In genomic region chr15:67232591-67232990, GRCh38 we compare ENCODE assay signal across 24 cellular contexts.
"Had no signal": no experiment of that assay in that cellular context is flagged by ENCODE, and none has a peak within 500 bp of the region (broad histone marks: within the 10 kb centered on the region; RNA-seq: fewer than 3 reads in every experiment).

No MANE protein-coding gene starts in this region.

- ATAC-seq: activated T-helper 17 cell treated with anti-CD3 and anti-CD28 coated beads, Interleukin-2, amount 50 U/mL, for 72 hours had no signal

- H3K27me3 ChIP-seq: Peyer's patch, SJSA1 had no signal

- H3K9me3 ChIP-seq: Peyer's patch, SJSA1 had no signal

- H3K4me3 Mint-ChIP-seq: activated CD4-positive, alpha-beta memory T cell treated with anti-CD3 and anti-CD28 coated beads, Interleukin-2, amount 10 ng/mL, durations not matched to agents 7 days and 5 days; activated CD4-positive, alpha-beta T cell treated with anti-CD3 and anti-CD28 coated beads, Interleukin-2, amount 10 ng/mL, durations not matched to agents 7 days and 5 days; activated naive CD4-positive, alpha-beta T cell treated with anti-CD3 and anti-CD28 coated beads for 36 hours; activated naive CD8-positive, alpha-beta T cell; activated T-helper 17 cell treated with anti-CD3 and anti-CD28 coated beads, Interleukin-2, amount 50 U/mL, for 72 hours; T-helper 1 cell treated with Interleukin-12 subunit alpha and Interleukin-12 subunit beta and Interleukin-4 antibody, amounts not matched to agents 30 μg/mL and 1 μg/mL, for 36 hours had no signal

- H3K27ac ChIP-seq: RWPE1, SJSA1 had no signal

- H3K9me3 Mint-ChIP-seq: activated CD4-positive, alpha-beta memory T cell treated with anti-CD3 and anti-CD28 coated beads, Interleukin-2, amount 10 ng/mL, durations not matched to agents 7 days and 5 days; activated CD4-positive, alpha-beta T cell treated with anti-CD3 and anti-CD28 coated beads, Interleukin-2, amount 10 ng/mL, durations not matched to agents 7 days and 5 days; activated naive CD4-positive, alpha-beta T cell treated with anti-CD3 and anti-CD28 coated beads for 36 hours; activated T-helper 17 cell treated with anti-CD3 and anti-CD28 coated beads, Interleukin-2, amount 50 U/mL, for 72 hours; T-helper 1 cell treated with Interleukin-12 subunit alpha and Interleukin-12 subunit beta and Interleukin-4 antibody, amounts not matched to agents 30 μg/mL and 1 μg/mL, for 36 hours had no signal

- H3K27ac Mint-ChIP-seq: activated CD4-positive, alpha-beta memory T cell treated with anti-CD3 and anti-CD28 coated beads, Interleukin-2, amount 10 ng/mL, durations not matched to agents 7 days and 5 days; activated CD4-positive, alpha-beta T cell treated with anti-CD3 and anti-CD28 coated beads, Interleukin-2, amount 10 ng/mL, durations not matched to agents 7 days and 5 days; activated naive CD4-positive, alpha-beta T cell treated with anti-CD3 and anti-CD28 coated beads for 36 hours; activated naive CD8-positive, alpha-beta T cell; activated T-helper 17 cell treated with anti-CD3 and anti-CD28 coated beads, Interleukin-2, amount 50 U/mL, for 72 hours; T-helper 1 cell treated with Interleukin-12 subunit alpha and Interleukin-12 subunit beta and Interleukin-4 antibody, amounts not matched to agents 30 μg/mL and 1 μg/mL, for 36 hours had no signal

- DNase-seq: activated CD4-positive, alpha-beta memory T cell treated with anti-CD3 and anti-CD28 coated beads, Interleukin-2, amount 10 ng/mL, durations not matched to agents 7 days and 5 days; activated CD4-positive, alpha-beta T cell treated with anti-CD3 and anti-CD28 coated beads, Interleukin-2, amount 10 ng/mL, durations not matched to agents 7 days and 5 days; activated CD4-positive, CD25-positive, alpha-beta regulatory T cell; activated gamma-delta T cell; activated naive CD4-positive, alpha-beta T cell treated with anti-CD3 and anti-CD28 coated beads for 36 hours; activated T-cell treated with anti-CD3 and anti-CD28 coated beads for 4 hours; activated T-cell treated with anti-CD3 and anti-CD28 coated beads, Interleukin-2, amount 50 U/mL, for 48 hours; Kasumi-1; KBM-7; NCI-H1092; NCI-H1417; NCI-H1930; NCI-H2171; NCI-H2227 treated with DMSO at 0.1 percent for 48 hours; NCI-H446 treated with DMSO at 0.1 percent for 48 hours; NCI-H524 treated with DMSO at 0.1 percent for 48 hours; Right ventricle myocardium superior; T-helper 9 cell had no signal

- H3K4me1 ChIP-seq: Peyer's patch, SJSA1 had no signal

- H3K27me3 Mint-ChIP-seq: activated CD4-positive, alpha-beta memory T cell treated with anti-CD3 and anti-CD28 coated beads, Interleukin-2, amount 10 ng/mL, durations not matched to agents 7 days and 5 days; activated CD4-positive, alpha-beta T cell treated with anti-CD3 and anti-CD28 coated beads, Interleukin-2, amount 10 ng/mL, durations not matched to agents 7 days and 5 days; activated naive CD8-positive, alpha-beta T cell; activated T-helper 17 cell treated with anti-CD3 and anti-CD28 coated beads, Interleukin-2, amount 50 U/mL, for 72 hours had no signal

- H3K4me3 ChIP-seq: Peyer's patch, SJSA1 had no signal
